In genomic region chr19:30686911-30687566, GRCh38 we compare ENCODE assay signal across 11 cellular contexts.
"Had no signal": no experiment of that assay in that cellular context is flagged by ENCODE, and none has a peak within 500 bp of the region (broad histone marks: within the 10 kb centered on the region; RNA-seq: fewer than 3 reads in every experiment).

No MANE protein-coding gene starts in this region.

- H3K27me3 ChIP-seq: right atrium auricular region had no signal

- H3K36me3 ChIP-seq: right atrium auricular region, transverse colon had no signal

- DNase-seq: activated CD4-positive, alpha-beta T cell treated with anti-CD3 and anti-CD28 coated beads, Interleukin-2, amount 10 ng/mL, durations not matched to agents 7 days and 5 days; activated CD4-positive, CD25-positive, alpha-beta regulatory T cell; activated CD8-positive, alpha-beta memory T cell treated with anti-CD3 and anti-CD28 coated beads for 24 hours; activated naive CD4-positive, alpha-beta T cell treated with anti-CD3 and anti-CD28 coated beads, Interleukin-2, amount 10 ng/mL, durations not matched to agents 7 days and 5 days; central memory CD4-positive, alpha-beta T cell; cortex of kidney; effector memory CD4-positive, alpha-beta T cell; naive thymus-derived CD4-positive, alpha-beta T cell; T-helper 17 cell; transverse colon had no signal

- H3K4me3 ChIP-seq: transverse colon had no signal

- H3K9me3 ChIP-seq: right atrium auricular region, transverse colon had no signal

- H3K27ac ChIP-seq: right atrium auricular region, transverse colon had no signal
